Comparison of ENCODE assay signal across 1 cellular context in the genomic region with DNA sequence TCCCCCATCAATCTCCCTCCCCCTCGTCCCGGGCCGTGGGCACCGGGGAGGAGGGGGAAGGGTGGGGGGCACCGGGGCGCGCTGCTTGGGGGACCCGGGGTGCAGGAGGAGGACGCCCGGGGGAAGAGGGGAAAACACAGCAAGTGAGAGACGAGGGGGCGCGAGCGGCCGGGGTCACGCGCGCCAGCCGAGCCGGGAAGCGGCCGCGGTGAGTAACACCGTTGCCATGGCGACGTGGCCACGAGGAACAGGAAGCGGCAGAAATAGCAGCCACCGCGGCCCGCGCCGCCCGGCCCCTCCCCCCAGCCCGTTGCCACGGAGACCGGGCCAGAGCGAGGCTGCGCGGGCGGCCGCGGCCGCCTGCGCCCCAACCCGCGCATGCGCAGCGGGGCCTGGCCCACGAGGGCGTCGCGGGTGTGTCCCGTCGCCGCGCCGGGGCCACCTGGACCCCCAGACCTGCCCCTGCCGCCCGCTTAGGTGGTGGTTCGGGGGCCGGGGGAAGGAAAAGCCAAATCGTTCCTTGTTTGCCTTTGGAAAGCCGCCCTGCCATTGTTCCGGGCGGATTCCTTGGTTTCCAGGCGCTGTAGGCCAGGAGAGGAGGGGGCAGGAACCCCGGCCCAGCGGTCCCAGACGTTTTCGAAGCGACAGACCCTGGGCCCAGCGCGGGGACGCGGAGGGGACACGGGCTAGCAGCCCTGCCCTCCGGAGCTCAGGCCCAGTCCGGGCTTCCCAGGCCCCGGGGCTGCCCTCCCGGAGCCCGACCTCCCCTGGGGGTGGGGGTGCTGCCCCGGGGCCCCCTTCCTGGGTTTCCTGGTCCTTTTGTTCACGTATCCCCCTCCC.
TF ChIP-seq lines count a peak whose summit lies in the region.

No MANE protein-coding gene starts in this region.

TF ChIP-seq in HepG2, 621 proteins besides CTCF, POLR2A, EP300 and RAD21 (continued from another document and continues in another):
- no peak for TF ChIP-seq ZBTB40 (IDR thresholded peaks at IDR 0.05)
- TF ChIP-seq ZBTB40 (CRISPR knock-in tag; IDR thresholded peaks at IDR 0.05) = 0 out of 2 replicates have a peak, but pooled peaks have one; percentile 9
- no peak for TF ChIP-seq ZNF547 (CRISPR knock-in tag; IDR thresholded peaks at IDR 0.05)
- no peak for TF ChIP-seq PITX1 (CRISPR knock-in tag; IDR thresholded peaks at IDR 0.05)
- no peak for TF ChIP-seq ZFP62 (CRISPR knock-in tag; IDR thresholded peaks at IDR 0.05)
- TF ChIP-seq ZFP36L2 (CRISPR knock-in tag; IDR thresholded peaks at IDR 0.05) = no peak
- TF ChIP-seq, protein P1, sequence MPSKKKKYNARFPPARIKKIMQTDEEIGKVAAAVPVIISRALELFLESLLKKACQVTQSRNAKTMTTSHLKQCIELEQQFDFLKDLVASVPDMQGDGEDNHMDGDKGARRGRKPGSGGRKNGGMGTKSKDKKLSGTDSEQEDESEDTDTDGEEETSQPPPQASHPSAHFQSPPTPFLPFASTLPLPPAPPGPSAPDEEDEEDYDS (CRISPR knock-in tag; IDR thresholded peaks at IDR 0.05) = peak; percentile 14; the same call in 1 of the 2 replicates
- TF ChIP-seq ARID5B (CRISPR knock-in tag; IDR thresholded peaks at IDR 0.05) = no peak
- TF ChIP-seq ZNF207 (IDR thresholded peaks at IDR 0.05; ENCODE audit: borderline replicate concordance) = no peak
- no peak for TF ChIP-seq STAT5B (CRISPR knock-in tag; IDR thresholded peaks at IDR 0.05)
- TF ChIP-seq ZFX (CRISPR knock-in tag; IDR thresholded peaks at IDR 0.05; ENCODE audit: low read depth) = peak; percentile 73
- TF ChIP-seq, protein P2, sequence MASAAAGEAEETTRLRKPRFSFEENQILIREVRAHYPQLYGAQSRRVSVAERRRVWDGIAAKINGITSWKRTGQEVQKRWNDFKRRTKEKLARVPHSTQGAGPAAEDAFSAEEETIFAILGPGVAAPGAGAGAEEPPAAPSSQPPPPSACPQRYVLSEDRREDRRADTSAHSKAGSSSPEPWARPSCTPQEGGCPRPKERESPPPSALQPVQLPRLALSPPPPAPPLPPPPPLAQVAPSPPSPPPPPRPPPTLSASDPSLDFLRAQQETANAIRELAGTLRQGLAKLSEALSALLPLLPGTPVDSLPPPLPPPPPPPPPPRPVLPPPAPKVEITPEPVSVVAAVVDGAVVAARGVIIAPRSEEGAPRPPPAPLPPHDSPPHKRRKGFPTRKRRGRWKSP (CRISPR knock-in tag; IDR thresholded peaks at IDR 0.05) = no peak
- TF ChIP-seq TSC22D2 (CRISPR knock-in tag; IDR thresholded peaks at IDR 0.05; ENCODE audit: borderline replicate concordance) = no peak
- no peak for TF ChIP-seq RNF219 (CRISPR knock-in tag; IDR thresholded peaks at IDR 0.05)
- no peak for TF ChIP-seq ZNF549 (CRISPR knock-in tag; IDR thresholded peaks at IDR 0.05)
- TF ChIP-seq NPAS2 (CRISPR knock-in tag; IDR thresholded peaks at IDR 0.05; ENCODE audit: borderline replicate concordance) = no peak
- TF ChIP-seq TMF1 (CRISPR knock-in tag; IDR thresholded peaks at IDR 0.05; ENCODE audit: low read depth) = no peak
- TF ChIP-seq PLRG1 (conservative IDR thresholded peaks at IDR 0.05) = no peak
- peak; percentile 5; the same call in 1 of the 2 replicates for TF ChIP-seq MTA1 (CRISPR knock-in tag; IDR thresholded peaks at IDR 0.05; ENCODE audit: borderline replicate concordance)
- TF ChIP-seq, protein P3, sequence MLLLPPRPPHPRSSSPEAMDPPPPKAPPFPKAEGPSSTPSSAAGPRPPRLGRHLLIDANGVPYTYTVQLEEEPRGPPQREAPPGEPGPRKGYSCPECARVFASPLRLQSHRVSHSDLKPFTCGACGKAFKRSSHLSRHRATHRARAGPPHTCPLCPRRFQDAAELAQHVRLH (CRISPR knock-in tag; IDR thresholded peaks at IDR 0.05; ENCODE audit: borderline replicate concordance, low read depth) = no peak
- no peak for TF ChIP-seq SRSF9 (IDR thresholded peaks at IDR 0.05; ENCODE audit: borderline replicate concordance, insufficient read depth, low read depth, low read length, poor library complexity, severe bottlenecking)
- TF ChIP-seq HNF4A (CRISPR knock-in tag; IDR thresholded peaks at IDR 0.05) = no peak
- TF ChIP-seq E2F5 (CRISPR knock-in tag; conservative IDR thresholded peaks at IDR 0.05) = no peak
- no peak; the same call in 1 of the 2 replicates for TF ChIP-seq ZNF605 (CRISPR knock-in tag; IDR thresholded peaks at IDR 0.05)
- no peak for TF ChIP-seq CBX5 (CRISPR knock-in tag; IDR thresholded peaks at IDR 0.05; ENCODE audit: borderline replicate concordance)
- TF ChIP-seq ZNF644 (CRISPR knock-in tag; IDR thresholded peaks at IDR 0.05; ENCODE audit: low read depth) = no peak
- TF ChIP-seq ZNF205 (CRISPR knock-in tag; IDR thresholded peaks at IDR 0.05) = no peak
- peak; percentile 88 for TF ChIP-seq AGO2 (optimal IDR thresholded peaks at IDR 0.05; ENCODE audit: low read depth, low read length)
- TF ChIP-seq NFYC (CRISPR knock-in tag; IDR thresholded peaks at IDR 0.05) = no peak
- no peak for TF ChIP-seq REST (IDR thresholded peaks at IDR 0.05; ENCODE audit: borderline replicate concordance in 1 of 2, low read depth in 1 of 2, low read length in 2 of 2)
- TF ChIP-seq ATRX (CRISPR knock-in tag; IDR thresholded peaks at IDR 0.05; ENCODE audit: borderline replicate concordance) = no peak
- TF ChIP-seq SP140L (CRISPR knock-in tag; IDR thresholded peaks at IDR 0.05; ENCODE audit: borderline replicate concordance) = no peak
- no peak for TF ChIP-seq YEATS2 (CRISPR knock-in tag; IDR thresholded peaks at IDR 0.05; ENCODE audit: borderline replicate concordance)
